Comparison of ENCODE assay signal across 8 cellular contexts in genomic region chr2:203814661-203815540, GRCh38. TPM values are rescaled to one million over a fixed set of nuclear protein-coding genes. Genes with fewer than 3 reads are reported as not detected.
DNase-seq lines count a peak whose midpoint lies in the region; ATAC-seq and TF ChIP-seq lines count a peak whose summit lies in the region.

No MANE protein-coding gene starts in this region.

- H4K20me1 ChIP-seq in HCT116 (ENCODE audit: insufficient read depth) = no peaks in the 10 kb centered on the region

- peaks cover 54% of the 10 kb centered on the region for H3K4me1 Mint-ChIP-seq in activated naive CD8-positive, alpha-beta T cell (ENCODE audit: low read depth)

- peak overlapping the region; percentile 65 for H2AFZ ChIP-seq in HCT116 (ENCODE audit: low read depth, low read length, poor library complexity, severe bottlenecking)

- H3K27ac ChIP-seq in HCT116 (ENCODE audit: low read depth, low read length) (no peak overlapping the region), psoas muscle (peak overlapping the region; percentile 38)

- H3K79me2 ChIP-seq in HCT116 (ENCODE audit: insufficient read depth, low read length) = no peaks in the 10 kb centered on the region

- WGBS in psoas muscle, 3 donors = 32 to 34% (median 33%) methylated on average over 10 of the region's 10 CpGs

- DNase-seq in GM10266 (ENCODE audit: extremely low spot score) (peak; percentile 62), HCT116 (ENCODE audit: low read depth, low spot score) (peak; percentile 50), NAMALWA (ENCODE audit: low spot score) (peak; percentile 76), SIG-M5 (lab: John Stamatoyannopoulos, UW) (peak; percentile 35), Right ventricle myocardium superior (peak; percentile 69), psoas muscle (peak; percentile 41 to 65)

- H3K4me1 ChIP-seq in HCT116 (ENCODE audit: control insufficient read depth in 1 of 2, insufficient read depth in 2 of 2, low read length in 2 of 2) (peaks cover 4 to 20% of the 10 kb centered on the region in 2 experiments; a peak in 3 of 4 replicates), psoas muscle (peaks cover 33% of the 10 kb centered on the region)

- CTCF ChIA-PET in HCT116 (lab: Charles Lee) = interaction anchor here (0.6 to 2.9 kb wide), 18 partner anchors 9 to 1536 kb away, joined by 3 to 22 read pairs (median 4); no protein-coding TSS in a partner anchor

- peak; percentile 95 for TF ChIP-seq RAD21 in HCT116 (IDR thresholded peaks at IDR 0.05; ENCODE audit: low read depth)

- peak overlapping the region; percentile 80 for H3K4me3 Mint-ChIP-seq in activated naive CD8-positive, alpha-beta T cell

- POLR2A ChIA-PET in HCT116 (lab: Charles Lee) = interaction anchor here (1.1 kb wide), 1 partner anchor 279 kb away, joined by 3 read pairs; no protein-coding TSS in a partner anchor

- RAD21 ChIA-PET in HCT116 (lab: Charles Lee; ENCODE audit: low non-redundant PET in 1 of 2, low total read pairs in 2 of 2, uncharacterized antibody in 2 of 2, unreplicated experiment in 2 of 2) = interaction anchor here in 1 of 2 experiments (0.6 to 1.2 kb wide), 6 partner anchors 95 to 1241 kb away, joined by 3 read pairs; partner anchors contain the start of gene RAPH1

- no TSS peak for BruUV-seq in HCT116 (replicated peaks; lab: Mats Ljungman, UMichigan)

- H3K27ac Mint-ChIP-seq in activated naive CD8-positive, alpha-beta T cell = peak overlapping the region; percentile 94

- TF ChIP-seq CTCF in GM10266 (IDR thresholded peaks at IDR 0.05; ENCODE audit: control insufficient read depth, insufficient read depth, low read depth, missing control alignments) (peak; percentile 67), HCT116 (IDR thresholded peaks at IDR 0.05 in 2 of 3, conservative IDR thresholded peaks at IDR 0.05 in 1 of 3; ENCODE audit: borderline replicate concordance in 1 of 3, insufficient read depth in 1 of 3, low read depth in 2 of 3, low read length in 2 of 3) (peak; percentile 66 to 80 (median 74)), psoas muscle (IDR thresholded peaks at IDR 0.05) (peak; percentile 75)

- peak overlapping the region; percentile 46 for H3K4me2 ChIP-seq in HCT116 (ENCODE audit: low read length)

- intact Hi-C loops in HCT116 (cut with micrococcal nuclease) = loop anchor here (1.0 to 5.0 kb wide), 6 partner anchors 164 to 1241 kb away; no protein-coding TSS in a partner anchor
- intact Hi-C loops in Right ventricle myocardium superior (cut with DNase I) = loop anchor here (2.0 kb wide), 1 partner anchor 330 kb away; no protein-coding TSS in a partner anchor
- intact Hi-C loops in psoas muscle (cut with DNase I) = loop anchor here (2.0 to 10.0 kb wide), 6 partner anchors 97 to 332 kb away; no protein-coding TSS in a partner anchor

- H3K36me3 Mint-ChIP-seq in activated naive CD8-positive, alpha-beta T cell = no peaks in the 10 kb centered on the region

- no peaks in the 10 kb centered on the region for H3K9me3 ChIP-seq in HCT116 (ENCODE audit: control insufficient read depth in 1 of 2, insufficient read depth in 1 of 2, low read depth in 1 of 2, low read length in 2 of 2)
- H3K9me3 ChIP-seq in psoas muscle = no peaks in the 10 kb centered on the region

- peak; percentile 85 for ATAC-seq in HCT116
- ATAC-seq in Right ventricle myocardium superior (ENCODE audit: poor library complexity) = peak; percentile 86
- ATAC-seq in psoas muscle = peak; percentile 76 to 84 (median 79)
- ATAC-seq in GM19324 (IDR thresholded peaks at IDR 0.05; ENCODE audit: low FRiP score, unreplicated experiment) = no peak

- no peaks in the 10 kb centered on the region for H3K9me2 ChIP-seq in HCT116 (ENCODE audit: insufficient read depth)

- no peak for TF ChIP-seq POLR2A in HCT116 (IDR thresholded peaks at IDR 0.05; ENCODE audit: borderline replicate concordance, extremely low read depth, insufficient read depth, insufficient read length)

- H3K36me3 ChIP-seq in HCT116 (ENCODE audit: control insufficient read depth in 1 of 2, insufficient read depth in 2 of 2, low read length in 2 of 2) (no peaks in the 10 kb centered on the region), psoas muscle (ENCODE audit: insufficient read depth in 1 of 2, low read depth in 1 of 2) (no peaks in the 10 kb centered on the region)

- no peaks in the 10 kb centered on the region for H3K27me3 ChIP-seq in HCT116 (ENCODE audit: insufficient read depth, low read length)
- H3K27me3 ChIP-seq in psoas muscle (ENCODE audit: insufficient read depth in 3 of 3, low read length in 2 of 3) = no peaks in the 10 kb centered on the region

- H3K9ac ChIP-seq in HCT116 (ENCODE audit: low read length) = no peak overlapping the region

- H3K4me3 ChIP-seq in HCT116 (replicated peaks in 1 of 2; ENCODE audit: low read depth in 1 of 2, low read length in 2 of 2) = 0 out of 4 replicates have a peak overlapping the region, but pooled peaks of 1 of the 2 experiments have one; percentile 10
- H3K4me3 ChIP-seq in psoas muscle = no peak overlapping the region

- no peaks in the 10 kb centered on the region for H3K27me3 Mint-ChIP-seq in activated naive CD8-positive, alpha-beta T cell

- no peaks in the 10 kb centered on the region for H3K9me3 Mint-ChIP-seq in activated naive CD8-positive, alpha-beta T cell (ENCODE audit: low read depth)

TF ChIP-seq in HCT116, 20 proteins besides CTCF, POLR2A, EP300 and RAD21:
- no peak for TF ChIP-seq EGR1 (IDR thresholded peaks at IDR 0.05; ENCODE audit: low read depth)
- 0 out of 2 replicates have a peak, but pooled peaks have one; percentile 22 for TF ChIP-seq SRF (IDR thresholded peaks at IDR 0.05; ENCODE audit: low read depth)
- peak; percentile 16; the same call in 1 of the 2 replicates for TF ChIP-seq CBX3 (IDR thresholded peaks at IDR 0.05; ENCODE audit: low read depth)

RNA-seq across cellular contexts. Expression of gene CTLA4, which starts 52.7 kb away (rescaled TPM):
- total RNA-seq in HCT116 (2021; ENCODE audit: unreplicated experiment) = 0.37 TPM
- polyA plus RNA-seq in HCT116 (2012) = not detected in 2 replicates
- total RNA-seq in Right ventricle myocardium superior = 0.22 TPM
- total RNA-seq in psoas muscle = not detected
- polyA plus RNA-seq in psoas muscle = under 1 TPM in 1 of 3 donors, not detected in 2; 0.10 TPM
